Comparison of ENCODE assay signal across 1 cellular context in genomic region chr12:30090258-30090657, GRCh38.
TF ChIP-seq lines count a peak whose summit lies in the region.

No MANE protein-coding gene starts in this region.

TF ChIP-seq in SK-N-SH, 30 proteins besides CTCF, POLR2A, EP300 and RAD21 (continued from another document):
- TF ChIP-seq FOXJ3 (CRISPR knock-in tag; IDR thresholded peaks at IDR 0.05) (no peak), GATA2 (CRISPR knock-in tag; IDR thresholded peaks at IDR 0.05) (no peak)
